In the genomic region with DNA sequence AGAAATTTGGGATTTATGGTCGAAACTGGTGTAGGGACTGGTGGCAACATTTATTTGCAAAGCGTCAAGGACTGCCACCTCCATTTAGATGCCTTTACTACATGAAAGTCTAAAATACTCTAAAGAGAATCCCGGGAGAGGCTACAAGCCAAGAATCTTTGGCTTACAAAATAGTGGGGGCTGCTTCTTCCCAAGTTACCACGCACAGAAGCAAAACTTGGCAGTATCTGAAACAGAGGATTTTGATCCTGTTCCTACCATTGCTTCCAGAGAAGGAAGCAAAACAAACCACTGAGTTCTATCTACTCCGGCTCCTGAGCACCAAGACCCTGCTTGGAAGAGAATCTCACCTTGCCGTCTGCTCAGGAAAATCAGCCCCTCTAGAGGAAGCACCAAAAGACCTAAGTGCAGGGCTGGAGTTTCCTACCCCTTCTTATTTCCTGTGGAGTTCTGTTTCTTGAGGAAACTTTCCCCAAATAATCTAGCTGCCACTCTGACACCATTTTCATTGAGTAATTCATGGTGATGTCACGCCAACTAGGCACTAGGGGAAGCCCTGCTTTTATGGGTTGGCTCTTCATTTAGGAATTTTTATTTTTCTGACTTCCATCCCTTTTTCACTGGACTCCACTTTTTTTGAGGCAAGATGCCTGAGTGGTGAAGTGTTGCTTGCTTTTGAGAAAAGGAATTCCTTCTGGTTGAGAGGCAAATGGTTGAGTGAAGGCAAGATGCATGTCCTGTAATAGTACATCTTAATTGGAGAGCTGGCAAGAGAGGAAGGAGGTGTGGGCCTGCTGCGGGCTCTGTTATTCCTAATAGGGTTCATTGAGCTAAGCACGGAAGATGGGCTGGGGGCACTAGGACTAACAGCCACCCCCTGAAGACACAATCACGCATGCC, we compare ENCODE assay signal across 8 cellular contexts.
DNase-seq lines count a peak whose midpoint lies in the region; ATAC-seq, FAIRE-seq and TF ChIP-seq lines count a peak whose summit lies in the region.

No MANE protein-coding gene starts in this region.

- peak; percentile 87 for FAIRE-seq in TTC549 (lab: Jason Lieb, UNC)

- no peaks in the 10 kb centered on the region for H3K9me3 Mint-ChIP-seq in stimulated activated effector memory CD8-positive, alpha-beta T cell treated with anti-CD3 and anti-CD28 coated beads, Interleukin-12 subunit alpha, Interleukin-12 subunit beta, amount 100 ng/mL, for 72 hours

- H3K4me3 ChIP-seq in foreskin fibroblast (ENCODE audit: low read depth in 1 of 2, low read length in 2 of 2) = peak overlapping the region in 1 of 2 donors; percentile 45

- no peak for TF ChIP-seq CTCF in foreskin fibroblast (IDR thresholded peaks at IDR 0.05; ENCODE audit: low read depth, low read length)

- peak; percentile 52 for DNase-seq in activated CD8-positive, alpha-beta memory T cell treated with anti-CD3 and anti-CD28 coated beads for 24 hours
- no peak for DNase-seq in activated CD8-positive, alpha-beta memory T cell treated with anti-CD3 and anti-CD28 coated beads, Interleukin-2, amount 50 U/mL, for 4 hours
- DNase-seq in foreskin fibroblast (peak; percentile 86 to 92), NCI-H345 (lab: John Stamatoyannopoulos, UW) (no peak), NCI-H526 treated with DMSO at 0.1 percent for 48 hours (lab: John Stamatoyannopoulos, UW) (no peak)
- no peak for DNase-seq in stimulated activated effector memory CD8-positive, alpha-beta T cell treated with anti-CD3 and anti-CD28 coated beads, Interleukin-12 subunit alpha, Interleukin-12 subunit beta, amount 100 ng/mL, for 72 hours (ENCODE audit: low spot score in 2 of 2)

- peaks cover 81% of the 10 kb centered on the region for H3K4me1 Mint-ChIP-seq in stimulated activated effector memory CD8-positive, alpha-beta T cell treated with anti-CD3 and anti-CD28 coated beads, Interleukin-12 subunit alpha, Interleukin-12 subunit beta, amount 100 ng/mL, for 72 hours

- H3K4me3 Mint-ChIP-seq in stimulated activated effector memory CD8-positive, alpha-beta T cell treated with anti-CD3 and anti-CD28 coated beads, Interleukin-12 subunit alpha, Interleukin-12 subunit beta, amount 100 ng/mL, for 72 hours = peak overlapping the region; percentile 73

- H3K36me3 Mint-ChIP-seq in stimulated activated effector memory CD8-positive, alpha-beta T cell treated with anti-CD3 and anti-CD28 coated beads, Interleukin-12 subunit alpha, Interleukin-12 subunit beta, amount 100 ng/mL, for 72 hours = no peaks in the 10 kb centered on the region

- H3K27ac Mint-ChIP-seq in stimulated activated effector memory CD8-positive, alpha-beta T cell treated with anti-CD3 and anti-CD28 coated beads, Interleukin-12 subunit alpha, Interleukin-12 subunit beta, amount 100 ng/mL, for 72 hours = peak overlapping the region; percentile 94

- ATAC-seq in stimulated activated effector memory CD8-positive, alpha-beta T cell treated with anti-CD3 and anti-CD28 coated beads, Interleukin-12 subunit alpha, Interleukin-12 subunit beta, amount 100 ng/mL, for 72 hours = peak; percentile 6
- ATAC-seq in HG03025 (IDR thresholded peaks at IDR 0.05; ENCODE audit: low FRiP score, unreplicated experiment) = no peak

Comparison
In these comparisons a context has a peak if more than half of its experiments do, and no peak if none do; other contexts are left out.
1. DNase-seq: peak in activated CD8-positive, alpha-beta memory T cell treated with anti-CD3 and anti-CD28 coated beads for 24 hours (single experiment) and foreskin fibroblast (2 of 2); none in activated CD8-positive, alpha-beta memory T cell treated with anti-CD3 and anti-CD28 coated beads, Interleukin-2, amount 50 U/mL, for 4 hours (single experiment), stimulated activated effector memory CD8-positive, alpha-beta T cell treated with anti-CD3 and anti-CD28 coated beads, Interleukin-12 subunit alpha, Interleukin-12 subunit beta, amount 100 ng/mL, for 72 hours (0 of 2), NCI-H345 (single experiment) and NCI-H526 treated with DMSO at 0.1 percent for 48 hours (single experiment).